Comparison of ENCODE assay signal across 26 cellular contexts in the genomic region with DNA sequence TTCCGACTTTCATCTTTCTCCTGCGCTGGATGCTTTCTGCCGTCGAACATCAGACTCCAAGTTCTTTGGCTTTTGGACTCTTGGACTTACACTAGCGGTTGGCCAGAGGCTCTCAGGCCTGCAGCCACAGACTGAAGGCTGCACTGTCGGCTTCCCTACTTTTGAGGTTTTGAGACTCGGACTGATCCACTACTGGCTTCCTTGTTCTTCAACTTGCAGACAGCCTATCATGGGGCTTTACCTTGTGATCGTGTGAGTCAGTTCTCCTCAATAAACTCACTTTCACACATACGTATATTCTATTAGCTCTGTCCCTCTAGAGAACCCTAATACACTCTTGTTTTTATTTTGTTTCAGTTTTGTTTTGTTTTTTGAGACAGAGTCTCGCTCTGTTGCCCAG. TPM values are rescaled to one million over a fixed set of nuclear protein-coding genes. Genes with fewer than 3 reads are reported as not detected.
DNase-seq lines count a peak whose midpoint lies in the region; ATAC-seq, FAIRE-seq and TF ChIP-seq lines count a peak whose summit lies in the region.
"Had no signal": no experiment of that assay in that cellular context is flagged by ENCODE, and none has a peak within 500 bp of the region (broad histone marks: within the 10 kb centered on the region; RNA-seq: fewer than 3 reads in every experiment).

No MANE protein-coding gene starts in this region.

- TF ChIP-seq RAD21 in GM12878 (IDR thresholded peaks at IDR 0.05; ENCODE audit: insufficient read depth, low read depth, low read length) = no peak

- peaks cover 3% of the 10 kb centered on the region; the same call in 2 of the 3 replicates for H3K9me3 ChIP-seq in GM12878 (replicated peaks; ENCODE audit: control insufficient read depth, insufficient read depth, low read length)
- no peaks in the 10 kb centered on the region for H3K9me3 ChIP-seq in lower lobe of right lung
- H3K9me3 ChIP-seq: A549, BE2C had no signal

- TF ChIP-seq EP300 in GM12878 (IDR thresholded peaks at IDR 0.05; ENCODE audit: borderline replicate concordance in 1 of 2, control insufficient read depth in 1 of 2, low read depth in 2 of 2, low read length in 2 of 2) = no peak

- POLR2A ChIA-PET in GM12878 (lab: Charles Lee) = no interaction called here

- SMC1A ChIA-PET in GM12878 (lab: Charles Lee; ENCODE audit: uncharacterized antibody, unreplicated experiment) = no interaction called here

- H3K4me1 ChIP-seq in GM12878 (ENCODE audit: control insufficient read depth, insufficient read depth, low read length) (peaks cover 4% of the 10 kb centered on the region), lower lobe of right lung (peaks cover 17% of the 10 kb centered on the region)
- H3K4me1 ChIP-seq: BE2C had no signal

- FAIRE-seq in GM12878 (lab: Jason Lieb, UNC) = peak; percentile 52
- FAIRE-seq: A549 had no signal

- H3K36me3 Mint-ChIP-seq in stimulated activated memory B cell treated with anti-CD40 and anti-IgM and Interleukin-4, amounts not matched to agents 10 μg/mL and 1 μg/mL and 100 μg/mL, for 72 hours = peaks cover 74% of the 10 kb centered on the region

- H4K20me1 ChIP-seq in GM12878 (ENCODE audit: control insufficient read depth, insufficient read depth) = no peaks in the 10 kb centered on the region

- H3K9me3 Mint-ChIP-seq in stimulated activated memory B cell treated with anti-CD40 and anti-IgM and Interleukin-4, amounts not matched to agents 10 μg/mL and 1 μg/mL and 100 μg/mL, for 72 hours = no peaks in the 10 kb centered on the region
- H3K9me3 Mint-ChIP-seq: CD4-positive, alpha-beta T cell; H9; HFFc6 had no signal

- H3K36me3 ChIP-seq in GM12878 (ENCODE audit: control insufficient read depth in 2 of 2, insufficient read depth in 2 of 2, low read length in 1 of 2) (peaks cover 2 to 28% of the 10 kb centered on the region in 2 experiments; a peak in 2 of 4 replicates), lower lobe of right lung (peaks cover 62% of the 10 kb centered on the region), brain microvascular endothelial cell (replicated peaks) (peaks cover 35% of the 10 kb centered on the region)

- H3K4me1 Mint-ChIP-seq in stimulated activated memory B cell treated with anti-CD40 and anti-IgM and Interleukin-4, amounts not matched to agents 10 μg/mL and 1 μg/mL and 100 μg/mL, for 72 hours = peaks cover 26% of the 10 kb centered on the region
- H3K4me1 Mint-ChIP-seq: H9 had no signal

- H3K4me3 ChIP-seq in GM12878 (no peak overlapping the region), lower lobe of right lung (no peak overlapping the region), brain microvascular endothelial cell (ENCODE audit: low read depth, low read length) (no peak overlapping the region)
- H3K4me3 ChIP-seq: A549, PC-9, SK-N-MC had no signal

- H3K27me3 Mint-ChIP-seq in stimulated activated memory B cell treated with anti-CD40 and anti-IgM and Interleukin-4, amounts not matched to agents 10 μg/mL and 1 μg/mL and 100 μg/mL, for 72 hours = no peaks in the 10 kb centered on the region
- H3K27me3 Mint-ChIP-seq: CD4-positive, alpha-beta T cell had no signal

- no peak overlapping the region for H3K27ac ChIP-seq in GM12878 (ENCODE audit: control insufficient read depth, insufficient read depth)
- H3K27ac ChIP-seq in lower lobe of right lung = peak overlapping the region; percentile 34
- H3K27ac ChIP-seq in brain microvascular endothelial cell = no peak overlapping the region
- H3K27ac ChIP-seq: A549, PC-9, SK-N-MC had no signal

- no peak for TF ChIP-seq POLR2A in GM12878 (IDR thresholded peaks at IDR 0.05; ENCODE audit: low read depth, low read length)

- peak; percentile 45 for DNase-seq in CD1c-positive myeloid dendritic cell (ENCODE audit: extremely low spot score)
- no peak for DNase-seq in GM12878 (ENCODE audit: low read depth, low spot score)
- no peak for DNase-seq in lower lobe of right lung
- DNase-seq in GOT3 (lab: John Stamatoyannopoulos, UW) = no peak
- no peak for DNase-seq in stimulated activated CD4-positive, alpha-beta T cell treated with anti-CD3 and anti-CD28 coated beads, Interleukin-2, amount 100 ng/mL, for 24 hours
- DNase-seq in brain microvascular endothelial cell = no peak
- DNase-seq: BE2C; CD4-positive, alpha-beta T cell; COR-L47; DMS 273 treated with DMSO at 0.1 percent for 48 hours; DMS79 treated with DMSO at 0.1 percent for 48 hours; H9; HFFc6; KG1; NCI-H1092; NCI-H1436 treated with DMSO at 0.1 percent for 48 hours; NCI-H2029; NCI-H2227 treated with DMSO at 0.1 percent for 48 hours; NCI-H510A; PC-9; RPMI8226; SHP77 had no signal

- CTCF ChIA-PET in GM12878 (lab: Yijun Ruan, JAX) = no interaction called here

- peaks cover 18% of the 10 kb centered on the region for H3K79me2 ChIP-seq in GM12878 (ENCODE audit: control insufficient read depth, insufficient read depth, low read length)

- RAD21 ChIA-PET in GM12878 (lab: Charles Lee; ENCODE audit: unreplicated experiment) = no interaction called here

- H2AFZ ChIP-seq in GM12878 (ENCODE audit: control insufficient read depth, low read depth, low read length) = no peak overlapping the region
- H2AFZ ChIP-seq: PC-9 had no signal

- intact Hi-C loops in GM12878 (cut with micrococcal nuclease; ENCODE audit: unreplicated experiment) = loop anchor here (10.0 kb wide), 1 partner anchor 194 kb away; the partner anchor contains the start of gene ALAD
- intact Hi-C loops in lower lobe of right lung (cut with DNase I) = no loop called here

- ATAC-seq in GM12878 (no peak; the same call in 2 of the 3 replicates), lower lobe of right lung (peak in 1 of 2 donors; percentile 50), GM18867 (IDR thresholded peaks at IDR 0.05; ENCODE audit: unreplicated experiment) (no peak)
- ATAC-seq in stimulated activated memory B cell treated with anti-CD40 and anti-IgM and Interleukin-4, amounts not matched to agents 10 μg/mL and 1 μg/mL and 100 μg/mL, for 72 hours = no peak
- ATAC-seq: A549 had no signal

- H3K27me3 ChIP-seq in GM12878 (replicated peaks in 1 of 2; ENCODE audit: control insufficient read depth in 2 of 2, insufficient read depth in 2 of 2, low read length in 1 of 2) (no peaks in the 10 kb centered on the region), lower lobe of right lung (ENCODE audit: low read depth) (no peaks in the 10 kb centered on the region), brain microvascular endothelial cell (replicated peaks) (no peaks in the 10 kb centered on the region)
- H3K27me3 ChIP-seq: BE2C had no signal

- peak overlapping the region; percentile 59 for H3K27ac Mint-ChIP-seq in stimulated activated memory B cell treated with anti-CD40 and anti-IgM and Interleukin-4, amounts not matched to agents 10 μg/mL and 1 μg/mL and 100 μg/mL, for 72 hours
- H3K27ac Mint-ChIP-seq: CD4-positive, alpha-beta T cell; HFFc6 had no signal

- in situ Hi-C loops in GM12878 (cut with MboI) = no loop called here
- in situ Hi-C loops in brain microvascular endothelial cell (cut with HindIII; ENCODE audit: low pct_ligation_motif_present, low sequenced_read_pairs) = no loop called here

- 83% methylated on average over 10 of the region's 10 CpGs for WGBS in GM12878 (ENCODE audit: insufficient coverage, insufficient replicate concordance, low lambda C conversion rate, missing lambda C conversion rate)

- H3K4me2 ChIP-seq in GM12878 (ENCODE audit: control insufficient read depth, insufficient read depth) = no peak overlapping the region
- H3K4me2 ChIP-seq: A549, PC-9 had no signal

- no TSS peak for BruUV-seq in GM12878 (replicated peaks; lab: Mats Ljungman, UMichigan)

- TF ChIP-seq CTCF in GM12878 (IDR thresholded peaks at IDR 0.05 in 2 of 3, conservative IDR thresholded peaks at IDR 0.05 in 1 of 3; ENCODE audit: control insufficient read depth in 2 of 3, extremely low read depth in 1 of 3, insufficient read depth in 1 of 3, low read depth in 3 of 3, low read length in 3 of 3) (no peak), lower lobe of right lung (IDR thresholded peaks at IDR 0.05) (no peak), brain microvascular endothelial cell (IDR thresholded peaks at IDR 0.05; ENCODE audit: low read depth, low read length, missing control alignments) (no peak)

- H3K9ac ChIP-seq in GM12878 (ENCODE audit: control insufficient read depth, insufficient read depth, low read length) = no peak overlapping the region

- H3K4me3 Mint-ChIP-seq in stimulated activated memory B cell treated with anti-CD40 and anti-IgM and Interleukin-4, amounts not matched to agents 10 μg/mL and 1 μg/mL and 100 μg/mL, for 72 hours = no peak overlapping the region
- H3K4me3 Mint-ChIP-seq: CD4-positive, alpha-beta T cell; H9; HFFc6 had no signal

RNA-seq across cellular contexts. Expression of gene FKBP15, which starts 10.3 kb away (rescaled TPM):
- total RNA-seq in GM12878 (2013; cell fraction: nucleolus; rRNA removed) = 161 and 163 TPM in 2 replicates
- total RNA-seq in GM12878 (2014; rRNA removed) (21.7 and 22.8 TPM in 2 replicates), GM12878 (2014; rRNA removed; fragmentation: Illumina TruSeq; extraction: Trizol) (20.1 and 20.4 TPM in 2 replicates), GM12878 (2021) (22.1 and 26.6 TPM in 2 replicates), lower lobe of right lung (84.6 TPM)
- 12.8 TPM for polyA plus RNA-seq in GM12878 (2011; ENCODE audit: low read depth)
- polyA plus RNA-seq in GM12878 (2011; rRNA removed) (43.0 and 53.4 TPM in 2 replicates), GM12878 (2014; fragmentation: Illumina TruSeq; extraction: Trizol) (25.6 and 26.7 TPM in 2 replicates), GM12878 (2014; fragmentation: Nextera tagmentation; extraction: Ambion mirVana) (1 to 10 TPM; 5.0 to 8.2 TPM), GM12878 (2014; rRNA removed) (18.8 and 20.5 TPM in 2 replicates), GM12878 (2016; fragmentation: Nextera tagmentation; extraction: Ambion mirVana) (10 to 100 TPM; 21.1 to 21.3 TPM)
- polyA plus RNA-seq in GM12878 (2011; cell fraction: cytosol; rRNA removed) = 35.9 and 58.7 TPM in 2 replicates
- polyA plus RNA-seq in GM12878 (2011; cell fraction: nucleus; rRNA removed) = 91.6 and 119 TPM in 2 replicates
- polyA plus RNA-seq in GM12878 (2012) = 18.6 and 24.1 TPM in 2 replicates
- 125 and 127 TPM in 2 replicates for polyA minus RNA-seq in GM12878 (2011; rRNA and poly(A)+ RNA removed)
- 18.7 and 27.8 TPM in 2 replicates for polyA minus RNA-seq in GM12878 (2011; cell fraction: cytosol; rRNA and poly(A)+ RNA removed)
- polyA minus RNA-seq in GM12878 (2011; cell fraction: nucleus; rRNA and poly(A)+ RNA removed) = 80.9 and 100 TPM in 2 replicates

RNA-seq across cellular contexts. Expression of gene SLC31A1, which starts 10.5 kb away (rescaled TPM):
- total RNA-seq in GM12878 (2013; cell fraction: nucleolus; rRNA removed) = 17.7 and 23.7 TPM in 2 replicates
- total RNA-seq in GM12878 (2014; rRNA removed) (8.9 and 9.4 TPM in 2 replicates), GM12878 (2014; rRNA removed; fragmentation: Illumina TruSeq; extraction: Trizol) (12.4 and 12.6 TPM in 2 replicates), GM12878 (2021) (11.5 and 12.0 TPM in 2 replicates), lower lobe of right lung (48.4 TPM)
- 18.7 TPM for polyA plus RNA-seq in GM12878 (2011; ENCODE audit: low read depth)
- polyA plus RNA-seq in GM12878 (2011; rRNA removed) (16.2 and 17.6 TPM in 2 replicates), GM12878 (2014; fragmentation: Illumina TruSeq; extraction: Trizol) (16.0 and 18.4 TPM in 2 replicates), GM12878 (2014; fragmentation: Nextera tagmentation; extraction: Ambion mirVana) (10 to 100 TPM in 1 of 2 experiments, 1 to 10 TPM in 1; 7.3 to 10.0 TPM), GM12878 (2014; rRNA removed) (10.0 and 10.7 TPM in 2 replicates), GM12878 (2016; fragmentation: Nextera tagmentation; extraction: Ambion mirVana) (10 to 100 TPM in 1 of 2 experiments, 1 to 10 TPM in 1; 9.4 to 11.0 TPM)
- 12.7 and 16.3 TPM in 2 replicates for polyA plus RNA-seq in GM12878 (2011; cell fraction: cytosol; rRNA removed)
- 2.9 and 3.1 TPM in 2 replicates for polyA plus RNA-seq in GM12878 (2011; cell fraction: nucleus; rRNA removed)
- 14.4 and 16.1 TPM in 2 replicates for polyA plus RNA-seq in GM12878 (2012)
- 14.3 and 17.7 TPM in 2 replicates for polyA minus RNA-seq in GM12878 (2011; rRNA and poly(A)+ RNA removed)
- polyA minus RNA-seq in GM12878 (2011; cell fraction: cytosol; rRNA and poly(A)+ RNA removed) = 6.7 and 7.0 TPM in 2 replicates
- polyA minus RNA-seq in GM12878 (2011; cell fraction: nucleus; rRNA and poly(A)+ RNA removed) = 6.3 and 9.3 TPM in 2 replicates
